Comparison of ENCODE assay signal across 8 cellular contexts in the genomic region with DNA sequence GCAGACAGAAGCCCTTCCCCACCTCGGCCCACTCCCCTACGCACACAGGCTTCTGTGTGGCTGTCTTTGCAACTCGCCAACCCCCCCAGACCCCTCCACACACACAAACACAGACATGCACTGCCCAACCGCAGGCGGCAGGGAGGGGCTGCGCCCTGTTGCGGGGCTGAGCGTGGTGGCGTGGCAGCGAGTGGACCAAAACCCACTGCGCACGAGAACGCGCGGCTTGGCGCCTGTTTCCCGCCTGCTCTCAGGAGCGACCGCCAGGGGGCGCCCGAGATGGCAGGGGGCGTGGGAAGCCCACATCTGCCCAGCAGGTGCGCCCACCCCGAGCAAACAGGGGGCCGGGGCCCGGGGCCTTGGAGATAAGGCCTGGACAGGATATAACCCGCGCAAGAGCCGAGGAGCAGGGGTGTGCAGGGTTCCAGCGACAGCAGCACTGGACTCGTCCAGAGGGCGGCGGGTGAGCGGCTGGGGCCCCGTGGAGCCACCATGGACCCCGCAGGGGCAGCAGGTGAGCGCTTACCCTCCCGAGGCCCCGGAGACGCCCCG. TPM values are rescaled to one million over a fixed set of nuclear protein-coding genes. Genes with fewer than 3 reads are reported as not detected.
A peak's percentile ranks its signal among the peaks of the same experiment; 100 is the strongest.
DNase-seq lines count a peak whose midpoint lies in the region; ATAC-seq, FAIRE-seq and TF ChIP-seq lines count a peak whose summit lies in the region.

A gene with protein sequence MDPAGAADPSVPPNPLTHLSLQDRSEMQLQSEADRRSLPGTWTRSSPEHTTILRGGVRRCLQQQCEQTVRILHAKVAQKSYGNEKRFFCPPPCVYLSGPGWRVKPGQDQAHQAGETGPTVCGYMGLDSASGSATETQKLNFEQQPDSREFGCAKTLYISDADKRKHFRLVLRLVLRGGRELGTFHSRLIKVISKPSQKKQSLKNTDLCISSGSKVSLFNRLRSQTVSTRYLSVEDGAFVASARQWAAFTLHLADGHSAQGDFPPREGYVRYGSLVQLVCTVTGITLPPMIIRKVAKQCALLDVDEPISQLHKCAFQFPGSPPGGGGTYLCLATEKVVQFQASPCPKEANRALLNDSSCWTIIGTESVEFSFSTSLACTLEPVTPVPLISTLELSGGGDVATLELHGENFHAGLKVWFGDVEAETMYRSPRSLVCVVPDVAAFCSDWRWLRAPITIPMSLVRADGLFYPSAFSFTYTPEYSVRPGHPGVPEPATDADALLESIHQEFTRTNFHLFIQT (plus strand): TSS at position 410 of the 552 bp plus-strand sequence. CDS start 83 bp downstream, at position 493.

- no peaks in the 10 kb centered on the region for H3K36me3 Mint-ChIP-seq in neural crest cell (ENCODE audit: low read depth)

- DNase-seq in GM10266 (ENCODE audit: extremely low spot score), result peak; percentile 69
- DNase-seq in T-helper 1 cell, result peak in 3 of 5 donors; percentile 21 to 34 (median 25)
- no peak for DNase-seq in bronchial epithelial cell (ENCODE audit: low read depth)
- peak; percentile 37 for DNase-seq in neural crest cell (ENCODE audit: low read depth, low spot score)
- DNase-seq in posterior cingulate gyrus, result no peak
- no peak for DNase-seq in NK-92 (lab: John Stamatoyannopoulos, UW; ENCODE audit: unreplicated experiment)
- no peak for DNase-seq in NCI-H1417 treated with DMSO at 0.1 percent for 48 hours (lab: John Stamatoyannopoulos, UW)

- H3K4me1 Mint-ChIP-seq in neural crest cell, result no peaks in the 10 kb centered on the region

- no peaks in the 10 kb centered on the region for H3K9me3 Mint-ChIP-seq in neural crest cell

- FAIRE-seq in bronchial epithelial cell (lab: Jason Lieb, UNC), result no peak

- peaks cover 9% of the 10 kb centered on the region for H3K27me3 ChIP-seq in bronchial epithelial cell (ENCODE audit: control insufficient read depth, insufficient read depth, low read length)

- intact Hi-C loops in posterior cingulate gyrus (cut with DNase I), result no loop called here

- H3K36me3 ChIP-seq in bronchial epithelial cell (ENCODE audit: control insufficient read depth, insufficient read depth, low read length), result no peaks in the 10 kb centered on the region

- no peak within 1 kb of the TSS for H3K4me3 ChIP-seq in bronchial epithelial cell (ENCODE audit: low read depth, low read length)

- peak; percentile 87 for TF ChIP-seq CTCF in GM10266 (IDR thresholded peaks at IDR 0.05; ENCODE audit: control insufficient read depth, insufficient read depth, low read depth, missing control alignments)
- TF ChIP-seq CTCF in bronchial epithelial cell (IDR thresholded peaks at IDR 0.05; ENCODE audit: insufficient read depth, low read length, severe bottlenecking), result peak; percentile 84
- TF ChIP-seq CTCF in neural crest cell (conservative IDR thresholded peaks at IDR 0.05), result peak; percentile 74

- no peak within 1 kb of the TSS for H3K4me3 Mint-ChIP-seq in neural crest cell

- peaks cover 56% of the 10 kb centered on the region for H3K27me3 Mint-ChIP-seq in neural crest cell (ENCODE audit: low read depth)

- no peak within 1 kb of the TSS for H3K27ac Mint-ChIP-seq in neural crest cell (ENCODE audit: unreplicated experiment)

- ATAC-seq in HG03565 (IDR thresholded peaks at IDR 0.05; ENCODE audit: unreplicated experiment), result no peak

RNA-seq across cellular contexts. Expression of the gene that starts here (rescaled TPM):
- total RNA-seq in bronchial epithelial cell (not detected in 2 replicates), neural crest cell (not detected in 2 replicates)

Comparison
In these comparisons a context has a peak if more than half of its experiments do, and no peak if none do; other contexts are left out.
1. Peak in DNase-seq in neural crest cell; RNA of the gene not detected or under 1 TPM.
2. DNase-seq: peak in GM10266 (single experiment) and T-helper 1 cell (3 of 5); none in bronchial epithelial cell (single experiment), posterior cingulate gyrus (0 of 10), NK-92 (single experiment) and NCI-H1417 treated with DMSO at 0.1 percent for 48 hours (single experiment).
3. Peak in every context shown above with its lines, with median percentiles within 50 percentile points of each other: CTCF ChIP-seq.